20 cellular contexts compared by ENCODE assay signal in genomic region chr10:110445871-110446270, GRCh38. TPM values are rescaled to one million over a fixed set of nuclear protein-coding genes. Genes with fewer than 3 reads are reported as not detected.
DNase-seq lines count a peak whose midpoint lies in the region; ATAC-seq and TF ChIP-seq lines count a peak whose summit lies in the region.
"Had no signal": no experiment of that assay in that cellular context is flagged by ENCODE, and none has a peak within 500 bp of the region (broad histone marks: within the 10 kb centered on the region; RNA-seq: fewer than 3 reads in every experiment).

No MANE protein-coding gene starts in this region.

- H3K27me3 ChIP-seq in endodermal cell (ENCODE audit: control insufficient read depth, insufficient read depth, low read length, poor library complexity, severe bottlenecking) (no peaks in the 10 kb centered on the region), neural progenitor cell (no peaks in the 10 kb centered on the region), prostate gland (replicated peaks; ENCODE audit: insufficient read depth) (no peaks in the 10 kb centered on the region)
- H3K27me3 ChIP-seq: Peyer's patch had no signal

- H3K4me1 ChIP-seq in endodermal cell (ENCODE audit: control insufficient read depth, insufficient read depth, low read length) (no peaks in the 10 kb centered on the region), neural progenitor cell (peaks cover 12% of the 10 kb centered on the region), prostate gland (replicated peaks) (no peaks in the 10 kb centered on the region)
- H3K4me1 ChIP-seq: HAP-1, Peyer's patch had no signal

- no peaks in the 10 kb centered on the region for H3F3A ChIP-seq in neural progenitor cell (ENCODE audit: low read depth)

- intact Hi-C loops in prostate gland (cut with DNase I): no loop called here

- H3K27me3 Mint-ChIP-seq in activated T-cell treated with anti-CD3 and anti-CD28 coated beads, Interleukin-2, amount 50 U/mL, for 24 hours: no peaks in the 10 kb centered on the region
- peaks cover 11% of the 10 kb centered on the region for H3K27me3 Mint-ChIP-seq in activated T-cell treated with anti-CD3 and anti-CD28 coated beads, Interleukin-2, amount 50 U/mL, for 72 hours (ENCODE audit: low read depth)
- H3K27me3 Mint-ChIP-seq in endodermal cell (ENCODE audit: insufficient read depth) (peaks cover 2% of the 10 kb centered on the region), neural progenitor cell (ENCODE audit: insufficient read depth, low read depth) (peaks cover 5% of the 10 kb centered on the region), glutamatergic neuron (ENCODE audit: unreplicated experiment) (peaks cover 4% of the 10 kb centered on the region)

- no peaks in the 10 kb centered on the region for H3K9me3 Mint-ChIP-seq in activated T-cell treated with anti-CD3 and anti-CD28 coated beads, Interleukin-2, amount 50 U/mL, for 24 hours
- H3K9me3 Mint-ChIP-seq in activated T-cell treated with anti-CD3 and anti-CD28 coated beads, Interleukin-2, amount 50 U/mL, for 72 hours: peaks cover 4 to 7% of the 10 kb centered on the region in 2 donors
- H3K9me3 Mint-ChIP-seq in endodermal cell (no peaks in the 10 kb centered on the region), neural progenitor cell (no peaks in the 10 kb centered on the region), glutamatergic neuron (ENCODE audit: unreplicated experiment) (peaks cover 9% of the 10 kb centered on the region)

- no peak for ATAC-seq in activated T-cell treated with anti-CD3 and anti-CD28 coated beads, Interleukin-2, amount 50 U/mL, for 72 hours (replicated peaks in 1 of 2)
- ATAC-seq in GM19397 (IDR thresholded peaks at IDR 0.05; ENCODE audit: unreplicated experiment): no peak

- H3K36me3 ChIP-seq in endodermal cell (ENCODE audit: control insufficient read depth, insufficient read depth, low read length) (no peaks in the 10 kb centered on the region), neural progenitor cell (no peaks in the 10 kb centered on the region), prostate gland (no peaks in the 10 kb centered on the region)
- H3K36me3 ChIP-seq: HAP-1, Peyer's patch had no signal

- no peaks in the 10 kb centered on the region for H3K79me2 ChIP-seq in neural progenitor cell (ENCODE audit: low read depth)

- H3K9me3 ChIP-seq in endodermal cell (ENCODE audit: control insufficient read depth, low read length): no peaks in the 10 kb centered on the region
- no peaks in the 10 kb centered on the region for H3K9me3 ChIP-seq in neural progenitor cell (ENCODE audit: low read depth)
- no peaks in the 10 kb centered on the region for H3K9me3 ChIP-seq in prostate gland
- H3K9me3 ChIP-seq: HAP-1, Peyer's patch had no signal

- no peak overlapping the region for H3K4me2 ChIP-seq in neural progenitor cell

- no peaks in the 10 kb centered on the region for H4K20me1 ChIP-seq in neural progenitor cell (ENCODE audit: low read depth)

- WGBS in endodermal cell (ENCODE audit: insufficient coverage in 1 of 2, insufficient read length in 1 of 2), 2 experiments: 74 to 91% methylated on average over 3 to 6 of the region's 6 CpGs
- WGBS in prostate gland: 91% methylated on average over 6 of the region's 6 CpGs

- TF ChIP-seq POLR2A in prostate gland (IDR thresholded peaks at IDR 0.05): no peak

- H3K27ac ChIP-seq in endodermal cell (ENCODE audit: low read depth, low read length) (no peak overlapping the region), neural progenitor cell (no peak overlapping the region), prostate gland (no peak overlapping the region)
- H3K27ac ChIP-seq: 22Rv1, Peyer's patch had no signal

- no peak overlapping the region for H2AFZ ChIP-seq in neural progenitor cell (replicated peaks)

- no peak overlapping the region for H3K4me3 ChIP-seq in endodermal cell (ENCODE audit: low read length)
- H3K4me3 ChIP-seq in neural progenitor cell: no peak overlapping the region
- no peak overlapping the region for H3K4me3 ChIP-seq in prostate gland
- H3K4me3 ChIP-seq: HAP-1, Peyer's patch had no signal

- H3K4me1 Mint-ChIP-seq in activated T-cell treated with anti-CD3 and anti-CD28 coated beads, Interleukin-2, amount 50 U/mL, for 24 hours (ENCODE audit: low read depth): peaks cover 9% of the 10 kb centered on the region
- peaks cover 33% of the 10 kb centered on the region for H3K4me1 Mint-ChIP-seq in activated T-cell treated with anti-CD3 and anti-CD28 coated beads, Interleukin-2, amount 50 U/mL, for 72 hours (ENCODE audit: low read depth)
- H3K4me1 Mint-ChIP-seq in endodermal cell (peaks cover 13% of the 10 kb centered on the region), neural progenitor cell (peaks cover 14% of the 10 kb centered on the region), glutamatergic neuron (ENCODE audit: low read depth, unreplicated experiment) (peaks cover 9% of the 10 kb centered on the region)

- no peak for TF ChIP-seq CTCF in endodermal cell (conservative IDR thresholded peaks at IDR 0.05)
- TF ChIP-seq CTCF in neural progenitor cell (IDR thresholded peaks at IDR 0.05): no peak
- TF ChIP-seq CTCF in glutamatergic neuron (IDR thresholded peaks at IDR 0.05; ENCODE audit: partially characterized antibody, unreplicated experiment): no peak
- no peak for TF ChIP-seq CTCF in prostate gland (IDR thresholded peaks at IDR 0.05)

- no peak overlapping the region for H3K4me3 Mint-ChIP-seq in activated T-cell treated with anti-CD3 and anti-CD28 coated beads, Interleukin-2, amount 50 U/mL, for 24 hours
- H3K4me3 Mint-ChIP-seq in activated T-cell treated with anti-CD3 and anti-CD28 coated beads, Interleukin-2, amount 50 U/mL, for 72 hours: no peak overlapping the region
- H3K4me3 Mint-ChIP-seq in endodermal cell (no peak overlapping the region), neural progenitor cell (no peak overlapping the region), glutamatergic neuron (ENCODE audit: unreplicated experiment) (no peak overlapping the region)
- H3K4me3 Mint-ChIP-seq: CD14-positive monocyte had no signal

- no peaks in the 10 kb centered on the region for H3K36me3 Mint-ChIP-seq in activated T-cell treated with anti-CD3 and anti-CD28 coated beads, Interleukin-2, amount 50 U/mL, for 24 hours (ENCODE audit: low read depth)
- H3K36me3 Mint-ChIP-seq in activated T-cell treated with anti-CD3 and anti-CD28 coated beads, Interleukin-2, amount 50 U/mL, for 72 hours (ENCODE audit: insufficient read depth in 2 of 2): peaks cover 5% of the 10 kb centered on the region in 2 donors
- H3K36me3 Mint-ChIP-seq in endodermal cell (ENCODE audit: low read depth): no peaks in the 10 kb centered on the region
- no peaks in the 10 kb centered on the region for H3K36me3 Mint-ChIP-seq in neural progenitor cell
- peaks cover 4% of the 10 kb centered on the region for H3K36me3 Mint-ChIP-seq in glutamatergic neuron (ENCODE audit: unreplicated experiment)
- H3K36me3 Mint-ChIP-seq: CD14-positive monocyte had no signal

- H3K9ac ChIP-seq in endodermal cell (ENCODE audit: extremely low read depth, low read length, poor library complexity, severe bottlenecking) (no peak overlapping the region), neural progenitor cell (no peak overlapping the region)

- H3K27ac Mint-ChIP-seq in activated T-cell treated with anti-CD3 and anti-CD28 coated beads, Interleukin-2, amount 50 U/mL, for 24 hours: no peak overlapping the region
- H3K27ac Mint-ChIP-seq in activated T-cell treated with anti-CD3 and anti-CD28 coated beads, Interleukin-2, amount 50 U/mL, for 72 hours: no peak overlapping the region
- H3K27ac Mint-ChIP-seq in endodermal cell (no peak overlapping the region), neural progenitor cell (peak overlapping the region; percentile 48), glutamatergic neuron (ENCODE audit: unreplicated experiment) (no peak overlapping the region)
- H3K27ac Mint-ChIP-seq: CD14-positive monocyte had no signal

- peak; percentile 19 for DNase-seq in activated T-cell treated with anti-CD3 and anti-CD28 coated beads, Interleukin-2, amount 50 U/mL, for 24 hours
- no peak for DNase-seq in activated T-cell treated with anti-CD3 and anti-CD28 coated beads, Interleukin-2, amount 50 U/mL, for 72 hours
- DNase-seq in endodermal cell: peak; percentile 39
- no peak for DNase-seq in neural progenitor cell (ENCODE audit: low spot score)
- DNase-seq in stimulated activated CD8-positive, alpha-beta memory T cell treated with anti-CD3 and anti-CD28 coated beads, Interleukin-4, amount 100 ng/mL, for 48 hours: peak; percentile 3
- DNase-seq in glutamatergic neuron: no peak
- DNase-seq in prostate gland (ENCODE audit: low spot score): no peak
- DNase-seq: AML-193, DMS79 treated with DMSO at 0.1 percent for 48 hours, NCI-H1417, NCI-H187, NCI-H2107, NCI-H226, NCI-H524, Right ventricle myocardium superior had no signal

RNA-seq across cellular contexts. Expression of gene DUSP5, which starts 51.8 kb away (rescaled TPM):
- 100 to 1,000 TPM; 122 to 242 TPM for total RNA-seq in activated T-cell treated with anti-CD3 and anti-CD28 coated beads, Interleukin-2, amount 50 U/mL, for 72 hours
- total RNA-seq in endodermal cell: 10 to 100 TPM; 60.0 to 60.3 TPM
- 9.9 TPM for polyA plus RNA-seq in endodermal cell (2013, experiment 1 of 2)
- polyA plus RNA-seq in endodermal cell (2013, experiment 2 of 2): 11.1 TPM
- 0.34 and 1.5 TPM in 2 replicates for total RNA-seq in neural progenitor cell (ENCODE audit: low replicate concordance)
- 2.4 TPM for total RNA-seq in glutamatergic neuron (ENCODE audit: unreplicated experiment)
- 10 to 100 TPM in 1 of 2 donors, 1 to 10 TPM in 1; 6.9 to 33.1 TPM for total RNA-seq in prostate gland

Comparison
In these comparisons a context has a peak if more than half of its experiments do, and no peak if none do; other contexts are left out.
1. DNase-seq: peak in activated T-cell treated with anti-CD3 and anti-CD28 coated beads, Interleukin-2, amount 50 U/mL, for 24 hours (single experiment), endodermal cell (single experiment) and stimulated activated CD8-positive, alpha-beta memory T cell treated with anti-CD3 and anti-CD28 coated beads, Interleukin-4, amount 100 ng/mL, for 48 hours (single experiment); none in activated T-cell treated with anti-CD3 and anti-CD28 coated beads, Interleukin-2, amount 50 U/mL, for 72 hours (0 of 2), neural progenitor cell (single experiment), glutamatergic neuron (single experiment) and prostate gland (single experiment).